In genomic region chr3:136667081-136667480, GRCh38 we compare ENCODE assay signal across 18 cellular contexts.
"Had no signal": no experiment of that assay in that cellular context is flagged by ENCODE, and none has a peak within 500 bp of the region (broad histone marks: within the 10 kb centered on the region; RNA-seq: fewer than 3 reads in every experiment).

No MANE protein-coding gene starts in this region.

- ATAC-seq: activated naive CD8-positive, alpha-beta T cell treated with anti-CD3 and anti-CD28 coated beads, Interleukin-2, amount 50 U/mL, for 24 hours; effector memory CD8-positive, alpha-beta T cell; heart right ventricle had no signal

- H3K4me3 ChIP-seq: esophagus muscularis mucosa, heart right ventricle, neural progenitor cell, ovary, stomach, thoracic aorta had no signal

- FAIRE-seq: frontal cortex, kidney had no signal

- H3K36me3 ChIP-seq: esophagus muscularis mucosa, neural progenitor cell, ovary, stomach, thoracic aorta had no signal

- DNase-seq: activated CD4-positive, alpha-beta T cell treated with anti-CD3 and anti-CD28 coated beads for 1 hour; activated CD4-positive, alpha-beta T cell treated with anti-CD3 and anti-CD28 coated beads, Interleukin-2, amount 50 U/mL, for 48 hours; activated CD8-positive, alpha-beta memory T cell treated with anti-CD3 and anti-CD28 coated beads, Interleukin-2, amount 50 U/mL, for 4 hours; activated naive CD4-positive, alpha-beta T cell treated with Interleukin-2 at 50 U/mL for 16 hours; activated naive CD8-positive, alpha-beta T cell treated with anti-CD3 and anti-CD28 coated beads, Interleukin-2, amount 50 U/mL, for 24 hours; central memory CD4-positive, alpha-beta T cell; effector memory CD8-positive, alpha-beta T cell; heart right ventricle; kidney; ovary; stimulated activated CD4-positive, alpha-beta T cell treated with anti-CD3 and anti-CD28 coated beads, Interleukin-15, amount 100 ng/mL, for 24 hours; stimulated activated CD4-positive, alpha-beta T cell treated with anti-CD3 and anti-CD28 coated beads, Interleukin-4, amount 100 ng/mL, for 24 hours; stomach; T-helper 9 cell had no signal

- H3K27me3 ChIP-seq: esophagus muscularis mucosa, heart right ventricle, neural progenitor cell, ovary, stomach had no signal
